In the genomic region with DNA sequence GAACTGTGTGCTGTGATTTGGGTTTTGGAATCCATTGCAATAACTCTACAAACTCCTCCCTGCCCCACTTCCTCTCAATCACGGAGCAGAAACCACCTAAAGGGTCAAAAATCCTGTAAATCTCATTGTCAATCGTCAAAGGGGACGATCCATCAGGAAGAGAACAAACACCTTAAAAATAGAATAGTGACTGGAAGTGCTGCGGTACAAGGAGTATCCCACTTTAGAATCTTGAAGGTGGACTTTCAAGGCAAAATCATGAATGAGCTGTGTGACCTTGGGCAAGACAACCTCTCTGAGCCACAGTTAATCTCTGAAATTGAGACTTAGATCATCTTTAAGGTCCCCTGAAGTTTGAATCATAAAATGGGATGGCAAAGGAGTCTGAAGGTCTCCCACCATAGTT, we compare ENCODE assay signal across 1 cellular context.
TF ChIP-seq lines count a peak whose summit lies in the region.

No MANE protein-coding gene starts in this region.

TF ChIP-seq in H1, 55 proteins besides CTCF, POLR2A, EP300 and RAD21:
- TF ChIP-seq, protein P1, sequence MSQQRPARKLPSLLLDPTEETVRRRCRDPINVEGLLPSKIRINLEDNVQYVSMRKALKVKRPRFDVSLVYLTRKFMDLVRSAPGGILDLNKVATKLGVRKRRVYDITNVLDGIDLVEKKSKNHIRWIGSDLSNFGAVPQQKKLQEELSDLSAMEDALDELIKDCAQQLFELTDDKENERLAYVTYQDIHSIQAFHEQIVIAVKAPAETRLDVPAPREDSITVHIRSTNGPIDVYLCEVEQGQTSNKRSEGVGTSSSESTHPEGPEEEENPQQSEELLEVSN (IDR thresholded peaks at IDR 0.05) = no peak
- TF ChIP-seq POLR2AphosphoS5 (IDR thresholded peaks at IDR 0.05; ENCODE audit: low read depth, low read length) (peak; percentile 74; the same call in 1 of the 2 replicates), KDM4A (IDR thresholded peaks at IDR 0.05; ENCODE audit: low read depth, low read length, severe bottlenecking) (no peak)
